Comparison of ENCODE assay signal across 28 cellular contexts in the genomic region with DNA sequence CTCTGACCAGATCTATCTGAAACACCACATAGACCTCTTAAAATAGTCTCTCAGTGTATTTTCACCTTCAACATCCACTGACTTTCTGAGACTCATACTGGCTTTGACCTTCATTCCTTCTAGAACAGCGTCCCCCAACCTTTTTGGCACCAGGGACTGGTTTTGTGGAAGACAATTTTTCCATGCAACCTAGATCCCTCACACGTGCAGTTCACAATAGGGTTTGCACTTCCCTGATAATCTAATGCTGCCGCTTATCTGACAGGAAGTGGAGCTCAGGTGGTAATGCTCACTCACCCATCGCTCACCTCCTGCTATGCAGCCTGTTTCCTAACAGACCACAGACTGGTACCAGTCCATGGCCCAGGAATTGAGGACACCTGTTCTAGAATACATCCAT. TPM values are rescaled to one million over a fixed set of nuclear protein-coding genes. Genes with fewer than 3 reads are reported as not detected.
DNase-seq lines count a peak whose midpoint lies in the region; ATAC-seq and TF ChIP-seq lines count a peak whose summit lies in the region.
"Had no signal": no experiment of that assay in that cellular context is flagged by ENCODE, and none has a peak within 500 bp of the region (broad histone marks: within the 10 kb centered on the region; RNA-seq: fewer than 3 reads in every experiment).

No MANE protein-coding gene starts in this region.

- intact Hi-C loops in CD4-positive, alpha-beta T cell (cut with DNase I, micrococcal nuclease) = no loop called here
- intact Hi-C loops in PC-3 (cut with micrococcal nuclease) = no loop called here
- intact Hi-C loops in aorta (cut with DNase I) = no loop called here

- H3K9ac ChIP-seq in Loucy (ENCODE audit: low read depth, low read length, poor library complexity, severe bottlenecking) (peak overlapping the region; percentile 82), PC-3 (ENCODE audit: low read length) (no peak overlapping the region)
- H3K9ac ChIP-seq: BLaER1 treated with 17β-estradiol and CSF1 and Interleukin-3, amounts not matched to agents 10 nM and 100 nM; KMS-11 had no signal

- H3K4me3 ChIP-seq in Loucy (ENCODE audit: low read length, poor library complexity, severe bottlenecking) = peak overlapping the region; percentile 86
- H3K4me3 ChIP-seq in PC-3 (ENCODE audit: low read length) = no peak overlapping the region
- no peak overlapping the region for H3K4me3 ChIP-seq in aorta (ENCODE audit: low read length in 2 of 2)
- H3K4me3 ChIP-seq: BLaER1 treated with 17β-estradiol and CSF1 and Interleukin-3, amounts not matched to agents 10 nM and 100 nM; esophagus squamous epithelium had no signal

- H3K9me3 ChIP-seq in CD4-positive, alpha-beta T cell (ENCODE audit: control insufficient read depth, low read length) = no peaks in the 10 kb centered on the region
- H3K9me3 ChIP-seq in Loucy (ENCODE audit: insufficient read depth, low read depth, low read length) (no peaks in the 10 kb centered on the region), PC-3 (ENCODE audit: low read length) (no peaks in the 10 kb centered on the region), aorta (ENCODE audit: control insufficient read depth, low read length) (no peaks in the 10 kb centered on the region)
- H3K9me3 ChIP-seq: BLaER1 treated with 17β-estradiol and CSF1 and Interleukin-3, amounts not matched to agents 10 nM and 100 nM; esophagus squamous epithelium had no signal

- no peaks in the 10 kb centered on the region for H3K27me3 Mint-ChIP-seq in CD4-positive, alpha-beta T cell
- H3K27me3 Mint-ChIP-seq in activated T-cell treated with anti-CD3 and anti-CD28 coated beads, Interleukin-2, amount 50 U/mL, for 72 hours (ENCODE audit: low read depth) = no peaks in the 10 kb centered on the region

- H3K4me1 Mint-ChIP-seq in CD4-positive, alpha-beta T cell (ENCODE audit: low read depth) = peaks cover 46% of the 10 kb centered on the region
- H3K4me1 Mint-ChIP-seq in activated T-cell treated with anti-CD3 and anti-CD28 coated beads, Interleukin-2, amount 50 U/mL, for 72 hours (ENCODE audit: low read depth) = peaks cover 48% of the 10 kb centered on the region

- peaks cover 6% of the 10 kb centered on the region; the same call in 1 of the 2 replicates for H3K36me3 ChIP-seq in Loucy (ENCODE audit: insufficient read depth, low read length)
- peaks cover 4% of the 10 kb centered on the region; the same call in 1 of the 2 replicates for H3K36me3 ChIP-seq in PC-3 (ENCODE audit: low read depth, low read length)
- H3K36me3 ChIP-seq in aorta (ENCODE audit: control insufficient read depth in 1 of 2, insufficient read depth in 2 of 2, low read length in 1 of 2) = no peaks in the 10 kb centered on the region

- peaks cover 70% of the 10 kb centered on the region for H3K79me2 ChIP-seq in Loucy (ENCODE audit: insufficient read depth, low read length)
- peaks cover 47% of the 10 kb centered on the region for H3K79me2 ChIP-seq in PC-3 (ENCODE audit: low read length)

- 76 to 77% methylated on average over 4 of the region's 4 CpGs for WGBS in aorta, 2 donors

- no peak overlapping the region for H3K27ac ChIP-seq in CD4-positive, alpha-beta T cell (ENCODE audit: low read depth, low read length)
- H3K27ac ChIP-seq in PC-3 (ENCODE audit: low read length) (no peak overlapping the region), foreskin keratinocyte (no peak overlapping the region), aorta (ENCODE audit: low read depth in 1 of 2, low read length in 2 of 2) (no peak overlapping the region)
- H3K27ac ChIP-seq: BLaER1 treated with 17β-estradiol and CSF1 and Interleukin-3, amounts not matched to agents 10 nM and 100 nM; esophagus squamous epithelium; KMS-11; WERI-Rb-1 had no signal

- peak overlapping the region; percentile 94 for H3K4me2 ChIP-seq in Loucy (ENCODE audit: low read depth, low read length, poor library complexity, severe bottlenecking)
- H3K4me2 ChIP-seq in PC-3 (ENCODE audit: low read length) = no peak overlapping the region
- H3K4me2 ChIP-seq: BLaER1 treated with 17β-estradiol and CSF1 and Interleukin-3, amounts not matched to agents 10 nM and 100 nM; KMS-11 had no signal

- H3K9me2 ChIP-seq in Loucy (replicated peaks; ENCODE audit: low read depth, low read length) (no peaks in the 10 kb centered on the region), PC-3 (replicated peaks; ENCODE audit: low read length) (no peaks in the 10 kb centered on the region)

- H3F3A ChIP-seq in Loucy (ENCODE audit: low read depth) = peaks cover 3% of the 10 kb centered on the region; the same call in 1 of the 2 replicates
- H3F3A ChIP-seq in PC-3 (ENCODE audit: low read length, unreplicated experiment) = no peaks in the 10 kb centered on the region

- BruUV-seq in PC-3 (replicated peaks; lab: Mats Ljungman, UMichigan) = no TSS peak

- H3K36me3 Mint-ChIP-seq in CD4-positive, alpha-beta T cell (ENCODE audit: low read depth) = peaks cover 51% of the 10 kb centered on the region
- peaks cover 4 to 5% of the 10 kb centered on the region in 2 donors for H3K36me3 Mint-ChIP-seq in activated T-cell treated with anti-CD3 and anti-CD28 coated beads, Interleukin-2, amount 50 U/mL, for 72 hours (ENCODE audit: insufficient read depth in 2 of 2)
- H3K36me3 Mint-ChIP-seq: natural killer cell had no signal

- H3K4me1 ChIP-seq in Loucy (ENCODE audit: insufficient read depth, low read length, poor library complexity, severe bottlenecking) (peaks cover 72% of the 10 kb centered on the region), PC-3 (ENCODE audit: insufficient read depth, low read length) (peaks cover 18% of the 10 kb centered on the region; the same call in 1 of the 2 replicates), foreskin keratinocyte (peaks cover 13% of the 10 kb centered on the region), aorta (ENCODE audit: control insufficient read depth in 1 of 2, insufficient read depth in 2 of 2, low read length in 2 of 2) (no peaks in the 10 kb centered on the region)

- no peak overlapping the region for H3K27ac Mint-ChIP-seq in CD4-positive, alpha-beta T cell
- H3K27ac Mint-ChIP-seq in activated T-cell treated with anti-CD3 and anti-CD28 coated beads, Interleukin-2, amount 50 U/mL, for 72 hours = no peak overlapping the region
- H3K27ac Mint-ChIP-seq: mesothelial cell of epicardium; natural killer cell; stimulated activated naive B cell treated with anti-CD40 and anti-IgM and Interleukin-4, amounts not matched to agents 10 μg/mL and 1 μg/mL and 100 μg/mL, for 72 hours had no signal

- no peak for ATAC-seq in CD4-positive, alpha-beta T cell (ENCODE audit: poor library complexity)
- no peak for ATAC-seq in PC-3
- ATAC-seq in foreskin keratinocyte = peak; percentile 65
- ATAC-seq in aorta (ENCODE audit: low FRiP score) = no peak
- ATAC-seq in GM21526 (IDR thresholded peaks at IDR 0.05; ENCODE audit: low FRiP score, unreplicated experiment) = no peak
- no peak for ATAC-seq in activated T-cell treated with anti-CD3 and anti-CD28 coated beads, Interleukin-2, amount 50 U/mL, for 72 hours (replicated peaks in 1 of 2)
- ATAC-seq: left colon; natural killer cell; stimulated activated naive B cell treated with anti-CD40 and anti-IgM and Interleukin-4, amounts not matched to agents 10 μg/mL and 1 μg/mL and 100 μg/mL, for 72 hours had no signal

- POLR2A ChIA-PET in CD4-positive, alpha-beta T cell (lab: Charles Lee) = no interaction called here
- POLR2A ChIA-PET in PC-3 (lab: Charles Lee; ENCODE audit: unreplicated experiment) = no interaction called here

- no peak for DNase-seq in CD4-positive, alpha-beta T cell
- DNase-seq in PC-3 = peak; percentile 47
- peak; percentile 9 to 47 for DNase-seq in foreskin keratinocyte
- no peak for DNase-seq in aorta
- DNase-seq in T1000 (lab: John Stamatoyannopoulos, UW) = no peak
- DNase-seq in activated T-cell treated with anti-CD3 and anti-CD28 coated beads, Interleukin-2, amount 50 U/mL, for 72 hours = no peak
- DNase-seq: ACHN; activated CD4-positive, alpha-beta T cell treated with anti-CD3 and anti-CD28 coated beads, Interleukin-2, amount 50 U/mL, for 48 hours; amniotic stem cell; central memory CD4-positive, alpha-beta T cell; DMS 273 treated with DMSO at 0.1 percent for 48 hours; esophagus squamous epithelium; GDM1; GOT3; left colon; natural killer cell; NCI-H1930; NCI-H524 treated with DMSO at 0.1 percent for 48 hours; SIG-M5; stimulated activated CD4-positive, alpha-beta T cell treated with anti-CD3 and anti-CD28 coated beads, Interleukin-2, amount 100 ng/mL, for 24 hours; stimulated activated naive B cell treated with anti-CD40 and anti-IgM and Interleukin-4, amounts not matched to agents 10 μg/mL and 1 μg/mL and 100 μg/mL, for 72 hours; T-helper 1 cell; WERI-Rb-1 had no signal

- H3K9me3 Mint-ChIP-seq in CD4-positive, alpha-beta T cell = no peaks in the 10 kb centered on the region
- no peaks in the 10 kb centered on the region for H3K9me3 Mint-ChIP-seq in activated T-cell treated with anti-CD3 and anti-CD28 coated beads, Interleukin-2, amount 50 U/mL, for 72 hours
- H3K9me3 Mint-ChIP-seq: mesothelial cell of epicardium; natural killer cell; stimulated activated naive B cell treated with anti-CD40 and anti-IgM and Interleukin-4, amounts not matched to agents 10 μg/mL and 1 μg/mL and 100 μg/mL, for 72 hours had no signal

- H3K4me3 Mint-ChIP-seq in CD4-positive, alpha-beta T cell = peak overlapping the region; percentile 25
- no peak overlapping the region for H3K4me3 Mint-ChIP-seq in activated T-cell treated with anti-CD3 and anti-CD28 coated beads, Interleukin-2, amount 50 U/mL, for 72 hours
- H3K4me3 Mint-ChIP-seq: mesothelial cell of epicardium; natural killer cell; stimulated activated naive B cell treated with anti-CD40 and anti-IgM and Interleukin-4, amounts not matched to agents 10 μg/mL and 1 μg/mL and 100 μg/mL, for 72 hours had no signal

- no peak overlapping the region for H2AFZ ChIP-seq in Loucy (ENCODE audit: low read length)
- H2AFZ ChIP-seq in PC-3 (ENCODE audit: low read length) = no peak overlapping the region

- H4K20me1 ChIP-seq in Loucy (ENCODE audit: insufficient read depth, low read length, poor library complexity, severe bottlenecking) (no peaks in the 10 kb centered on the region), PC-3 (ENCODE audit: low read length) (no peaks in the 10 kb centered on the region)

- no peak for TF ChIP-seq CTCF in CD4-positive, alpha-beta T cell (IDR thresholded peaks at IDR 0.05)
- no peak for TF ChIP-seq CTCF in Loucy (conservative IDR thresholded peaks at IDR 0.05; ENCODE audit: low read length)
- no peak for TF ChIP-seq CTCF in PC-3 (conservative IDR thresholded peaks at IDR 0.05; ENCODE audit: low read depth, low read length)
- no peak for TF ChIP-seq CTCF in foreskin keratinocyte (conservative IDR thresholded peaks at IDR 0.05)

- CTCF ChIA-PET in CD4-positive, alpha-beta T cell (lab: Charles Lee) = interaction anchor here (2.0 kb wide), 1 partner anchor 19 kb away, joined by 8 read pairs; no protein-coding TSS in a partner anchor
- CTCF ChIA-PET in PC-3 (lab: Charles Lee) = no interaction called here

- no peaks in the 10 kb centered on the region for H3K27me3 ChIP-seq in CD4-positive, alpha-beta T cell (ENCODE audit: control insufficient read depth, insufficient read depth, low read length)
- no peaks in the 10 kb centered on the region for H3K27me3 ChIP-seq in Loucy (ENCODE audit: insufficient read depth, low read length, poor library complexity, severe bottlenecking)
- no peaks in the 10 kb centered on the region for H3K27me3 ChIP-seq in PC-3 (ENCODE audit: low read length)
- no peaks in the 10 kb centered on the region for H3K27me3 ChIP-seq in foreskin keratinocyte
- H3K27me3 ChIP-seq in aorta (ENCODE audit: control insufficient read depth in 1 of 2, insufficient read depth in 2 of 2, low read length in 1 of 2) = no peaks in the 10 kb centered on the region
- H3K27me3 ChIP-seq: BLaER1 treated with 17β-estradiol and CSF1 and Interleukin-3, amounts not matched to agents 10 nM and 100 nM; esophagus squamous epithelium had no signal

RNA-seq across cellular contexts. Expression of a gene that starts 3.2 kb away (rescaled TPM):
- 10 to 100 TPM; 24.3 to 25.5 TPM for total RNA-seq in CD4-positive, alpha-beta T cell
- total RNA-seq in PC-3 (2014; rRNA removed) = 37.2 and 45.1 TPM in 2 replicates
- total RNA-seq in foreskin keratinocyte = 37.0 and 41.6 TPM in 2 replicates
- polyA plus RNA-seq in foreskin keratinocyte = 24.1 and 27.8 TPM in 2 replicates
- 10 to 100 TPM; 37.0 to 46.0 TPM for total RNA-seq in aorta
- 10 to 100 TPM in 1 of 2 donors, 1 to 10 TPM in 1; 7.4 to 30.4 TPM for polyA plus RNA-seq in aorta
- 10 to 100 TPM; 45.9 to 50.8 TPM for total RNA-seq in activated T-cell treated with anti-CD3 and anti-CD28 coated beads, Interleukin-2, amount 50 U/mL, for 72 hours

RNA-seq across cellular contexts. Expression of a gene that starts 33.7 kb away (rescaled TPM):
- total RNA-seq in CD4-positive, alpha-beta T cell = 10 to 100 TPM; 48.8 to 50.1 TPM
- 57.4 and 62.6 TPM in 2 replicates for total RNA-seq in PC-3 (2014; rRNA removed)
- total RNA-seq in foreskin keratinocyte = 124 and 127 TPM in 2 replicates
- 80.3 and 92.1 TPM in 2 replicates for polyA plus RNA-seq in foreskin keratinocyte
- 10 to 100 TPM; 77.7 to 77.9 TPM for total RNA-seq in aorta
- polyA plus RNA-seq in aorta = 10 to 100 TPM; 73.6 to 82.6 TPM
- total RNA-seq in activated T-cell treated with anti-CD3 and anti-CD28 coated beads, Interleukin-2, amount 50 U/mL, for 72 hours = 10 to 100 TPM; 55.8 to 56.0 TPM

Comparison
In these comparisons a context has a peak if more than half of its experiments do, and no peak if none do; other contexts are left out.
1. DNase-seq: peak in PC-3 (single experiment) and foreskin keratinocyte (2 of 2); none in CD4-positive, alpha-beta T cell (0 of 10), aorta (0 of 2), T1000 (single experiment) and activated T-cell treated with anti-CD3 and anti-CD28 coated beads, Interleukin-2, amount 50 U/mL, for 72 hours (0 of 2).